ENCODE assay signal across 8 cellular contexts in genomic region chr11:9615031-9615451, GRCh38. TPM values are rescaled to one million over a fixed set of nuclear protein-coding genes. Genes with fewer than 3 reads are reported as not detected.
DNase-seq lines count a peak whose midpoint lies in the region; ATAC-seq, FAIRE-seq and TF ChIP-seq lines count a peak whose summit lies in the region.

No MANE protein-coding gene starts in this region.

- H3K27ac Mint-ChIP-seq in Calu3 (ENCODE audit: unreplicated experiment) (no peak overlapping the region), natural killer cell (peak overlapping the region; percentile 76 to 93)
- no peak overlapping the region for H3K27ac Mint-ChIP-seq in activated naive CD8-positive, alpha-beta T cell treated with anti-CD3 and anti-CD28 coated beads, Interleukin-2, amount 10 ng/mL, durations not matched to agents 7 days and 5 days

- FAIRE-seq in frontal cortex (lab: Jason Lieb, UNC): no peak

- H3K9me3 Mint-ChIP-seq in Calu3 (ENCODE audit: low read depth, unreplicated experiment): peaks cover 2% of the 10 kb centered on the region
- peaks cover 3% of the 10 kb centered on the region for H3K9me3 Mint-ChIP-seq in activated naive CD8-positive, alpha-beta T cell treated with anti-CD3 and anti-CD28 coated beads, Interleukin-2, amount 10 ng/mL, durations not matched to agents 7 days and 5 days
- no peaks in the 10 kb centered on the region for H3K9me3 Mint-ChIP-seq in natural killer cell

- H3K27me3 Mint-ChIP-seq in Calu3 (ENCODE audit: unreplicated experiment) (no peaks in the 10 kb centered on the region), natural killer cell (ENCODE audit: low read depth in 2 of 2) (peaks cover 0 to 4% of the 10 kb centered on the region in 2 donors)
- no peaks in the 10 kb centered on the region for H3K27me3 Mint-ChIP-seq in activated naive CD8-positive, alpha-beta T cell treated with anti-CD3 and anti-CD28 coated beads, Interleukin-2, amount 10 ng/mL, durations not matched to agents 7 days and 5 days

- TF ChIP-seq CTCF in Calu3 (IDR thresholded peaks at IDR 0.05; ENCODE audit: unreplicated experiment) (no peak), natural killer cell (IDR thresholded peaks at IDR 0.05) (no peak)

- H3K4me3 Mint-ChIP-seq in Calu3 (ENCODE audit: low read depth, unreplicated experiment): peak overlapping the region; percentile 72
- peak overlapping the region; percentile 90 for H3K4me3 Mint-ChIP-seq in activated naive CD8-positive, alpha-beta T cell treated with anti-CD3 and anti-CD28 coated beads, Interleukin-2, amount 10 ng/mL, durations not matched to agents 7 days and 5 days
- peak overlapping the region; percentile 95 for H3K4me3 Mint-ChIP-seq in natural killer cell

- POLR2A ChIA-PET in activated naive CD8-positive, alpha-beta T cell treated with anti-CD3 and anti-CD28 coated beads, Interleukin-2, amount 10 ng/mL, durations not matched to agents 7 days and 5 days (lab: Charles Lee): no interaction called here

- intact Hi-C loops in Calu3 (cut with micrococcal nuclease; ENCODE audit: unreplicated experiment) (loop anchor here (10.0 kb wide), 1 partner anchor 360 kb away; no protein-coding TSS in a partner anchor), natural killer cell (cut with micrococcal nuclease) (no loop called here)

- CTCF ChIA-PET in Calu3 (lab: Charles Lee): no interaction called here

- BruUV-seq in Calu3 (replicated peaks; lab: Mats Ljungman, UMichigan): no TSS peak

- H3K4me1 Mint-ChIP-seq in Calu3 (ENCODE audit: low read depth, unreplicated experiment) (peaks cover 33% of the 10 kb centered on the region), natural killer cell (peaks cover 20 to 22% of the 10 kb centered on the region in 2 donors)
- peaks cover 21% of the 10 kb centered on the region for H3K4me1 Mint-ChIP-seq in activated naive CD8-positive, alpha-beta T cell treated with anti-CD3 and anti-CD28 coated beads, Interleukin-2, amount 10 ng/mL, durations not matched to agents 7 days and 5 days

- ATAC-seq in GM19395 (IDR thresholded peaks at IDR 0.05; ENCODE audit: unreplicated experiment): peak; percentile 53
- peak; percentile 58 for ATAC-seq in HG03354 (IDR thresholded peaks at IDR 0.05; ENCODE audit: poor library complexity, severe bottlenecking, unreplicated experiment)
- no peak for ATAC-seq in activated naive CD8-positive, alpha-beta T cell treated with anti-CD3 and anti-CD28 coated beads, Interleukin-2, amount 10 ng/mL, durations not matched to agents 7 days and 5 days (ENCODE audit: low read depth)
- ATAC-seq in natural killer cell: no peak

- H3K36me3 Mint-ChIP-seq in Calu3 (ENCODE audit: insufficient read depth, unreplicated experiment) (peaks cover 17% of the 10 kb centered on the region), natural killer cell (no peaks in the 10 kb centered on the region)
- H3K36me3 Mint-ChIP-seq in activated naive CD8-positive, alpha-beta T cell treated with anti-CD3 and anti-CD28 coated beads, Interleukin-2, amount 10 ng/mL, durations not matched to agents 7 days and 5 days: peaks cover 1% of the 10 kb centered on the region

- DNase-seq in Calu3: no peak
- no peak for DNase-seq in activated naive CD8-positive, alpha-beta T cell treated with anti-CD3 and anti-CD28 coated beads, Interleukin-2, amount 10 ng/mL, durations not matched to agents 7 days and 5 days
- DNase-seq in natural killer cell: no peak
- DNase-seq in COLO668 (lab: John Stamatoyannopoulos, UW; ENCODE audit: unreplicated experiment): no peak
- DNase-seq in NCI-H2081 treated with DMSO at 0.1 percent for 48 hours (lab: John Stamatoyannopoulos, UW): no peak
- DNase-seq in frontal cortex (ENCODE audit: low spot score in 2 of 2): no peak

RNA-seq across cellular contexts. Expression of gene WEE1, which starts 41.6 kb away (rescaled TPM):
- total RNA-seq in Calu3 (2022): 50.7 and 53.6 TPM in 2 replicates
- total RNA-seq in activated naive CD8-positive, alpha-beta T cell treated with anti-CD3 and anti-CD28 coated beads, Interleukin-2, amount 10 ng/mL, durations not matched to agents 7 days and 5 days: 10 to 100 TPM; 47.8 to 50.5 TPM
- total RNA-seq in natural killer cell: 10 to 100 TPM; 17.1 to 20.8 (median 19.0) TPM
- total RNA-seq in frontal cortex: 11.0 TPM

RNA-seq across cellular contexts. Expression of gene SWAP70, which starts 48.8 kb away (rescaled TPM):
- total RNA-seq in Calu3 (2022) (19.9 and 20.7 TPM in 2 replicates), natural killer cell (10 to 100 TPM; 11.8 to 14.0 (median 11.9) TPM), frontal cortex (9.8 TPM)
- total RNA-seq in activated naive CD8-positive, alpha-beta T cell treated with anti-CD3 and anti-CD28 coated beads, Interleukin-2, amount 10 ng/mL, durations not matched to agents 7 days and 5 days: 10 to 100 TPM in 1 of 2 experiments, 1 to 10 TPM in 1; 9.4 to 10.6 TPM

Comparison
In these comparisons a context has a peak if more than half of its experiments do, and no peak if none do; other contexts are left out.
1. H3K27ac Mint-ChIP-seq: peak in natural killer cell (2 of 2); none in Calu3 (single experiment) and activated naive CD8-positive, alpha-beta T cell treated with anti-CD3 and anti-CD28 coated beads, Interleukin-2, amount 10 ng/mL, durations not matched to agents 7 days and 5 days (single experiment).
2. ATAC-seq: peak in GM19395 (single experiment) and HG03354 (single experiment); none in activated naive CD8-positive, alpha-beta T cell treated with anti-CD3 and anti-CD28 coated beads, Interleukin-2, amount 10 ng/mL, durations not matched to agents 7 days and 5 days (single experiment) and natural killer cell (0 of 3).
3. Peak in every context shown above with its lines, with median percentiles within 50 percentile points of each other: H3K4me3 Mint-ChIP-seq.